Comparison of ENCODE assay signal across 8 cellular contexts in the genomic region with DNA sequence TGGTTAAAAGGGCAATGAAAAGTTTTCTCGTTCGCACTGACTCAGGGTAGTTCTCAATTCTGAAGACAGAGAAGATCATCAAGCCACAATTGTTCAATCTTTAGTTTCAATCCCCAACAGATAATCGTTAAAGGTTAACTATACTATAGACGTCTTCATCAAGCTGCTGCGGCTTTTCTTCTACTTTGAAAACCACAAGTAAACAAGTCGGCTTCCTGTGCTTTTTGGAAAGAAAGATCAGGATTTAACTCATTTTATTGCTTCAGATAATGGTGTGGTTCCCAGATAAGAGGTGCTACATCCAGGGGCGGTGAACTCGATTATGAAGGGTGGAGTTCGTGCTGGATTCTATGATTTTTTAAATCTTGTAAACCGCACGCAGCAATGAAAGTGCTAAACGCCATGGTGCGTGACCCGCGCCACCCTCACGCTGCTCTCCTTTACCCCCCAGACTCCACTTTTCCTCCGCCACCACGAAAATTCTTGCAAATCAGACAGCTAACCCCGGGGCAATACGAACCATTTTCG. TPM values are rescaled to one million over a fixed set of nuclear protein-coding genes. Genes with fewer than 3 reads are reported as not detected.
DNase-seq lines count a peak whose midpoint lies in the region; ATAC-seq and TF ChIP-seq lines count a peak whose summit lies in the region.

No MANE protein-coding gene starts in this region.

- peak overlapping the region; percentile 58 for H3K4me3 ChIP-seq in CD8-positive, alpha-beta T cell (ENCODE audit: low read depth, low read length)
- H3K4me3 ChIP-seq in SJSA1: peak overlapping the region; percentile 86
- peak overlapping the region; percentile 78 for H3K4me3 ChIP-seq in fibroblast of the aortic adventitia (ENCODE audit: low read depth, low read length)

- peaks cover 47% of the 10 kb centered on the region for H3K27me3 Mint-ChIP-seq in CD8-positive, alpha-beta T cell (ENCODE audit: low read depth)

- H3K9me3 Mint-ChIP-seq in CD8-positive, alpha-beta T cell: no peaks in the 10 kb centered on the region

- POLR2A ChIA-PET in CD8-positive, alpha-beta T cell (lab: Charles Lee): no interaction called here

- H3K4me1 ChIP-seq in CD8-positive, alpha-beta T cell (ENCODE audit: insufficient read depth, low read length): peaks cover 16% of the 10 kb centered on the region
- peaks cover 19% of the 10 kb centered on the region for H3K4me1 ChIP-seq in SJSA1 (replicated peaks)

- H3K27ac Mint-ChIP-seq in CD8-positive, alpha-beta T cell: no peak overlapping the region

- H3K27me3 ChIP-seq in CD8-positive, alpha-beta T cell (ENCODE audit: insufficient read depth, low read length): peaks cover 9% of the 10 kb centered on the region
- no peaks in the 10 kb centered on the region for H3K27me3 ChIP-seq in SJSA1 (replicated peaks)

- H3K27ac ChIP-seq in CD8-positive, alpha-beta T cell (ENCODE audit: low read depth, low read length): no peak overlapping the region
- peak overlapping the region; percentile 98 for H3K27ac ChIP-seq in SJSA1

- CTCF ChIA-PET in CD8-positive, alpha-beta T cell (lab: Charles Lee): no interaction called here

- intact Hi-C loops in CD8-positive, alpha-beta T cell (cut with DNase I, micrococcal nuclease): no loop called here

- H3K4me3 Mint-ChIP-seq in CD8-positive, alpha-beta T cell: peak overlapping the region; percentile 86

- ATAC-seq in CD8-positive, alpha-beta T cell: peak; percentile 49
- peak; percentile 61 for ATAC-seq in HG03175 (IDR thresholded peaks at IDR 0.05; ENCODE audit: unreplicated experiment)

- no peaks in the 10 kb centered on the region for H3K36me3 Mint-ChIP-seq in CD8-positive, alpha-beta T cell

- peaks cover 21% of the 10 kb centered on the region for H3K4me1 Mint-ChIP-seq in CD8-positive, alpha-beta T cell (ENCODE audit: low read depth)

- no peak for DNase-seq in CD8-positive, alpha-beta T cell
- peak; percentile 48 for DNase-seq in GM19238 (ENCODE audit: insufficient read length, low spot score)
- peak in 1 of 2 experiments; percentile 68 for DNase-seq in SJSA1 (ENCODE audit: low read depth in 1 of 2, low spot score in 2 of 2)
- peak; percentile 4 for DNase-seq in fibroblast of the aortic adventitia (ENCODE audit: low read depth)
- DNase-seq in renal cortical epithelial cell (ENCODE audit: low read depth): peak; percentile 28
- DNase-seq in middle frontal gyrus (ENCODE audit: extremely low spot score, low spot score): no peak
- DNase-seq in NCI-H1694 treated with DMSO at 0.1 percent for 48 hours (lab: John Stamatoyannopoulos, UW): no peak

- H3K9me3 ChIP-seq in CD8-positive, alpha-beta T cell (ENCODE audit: low read length): no peaks in the 10 kb centered on the region
- H3K9me3 ChIP-seq in SJSA1 (replicated peaks): no peaks in the 10 kb centered on the region

- no peaks in the 10 kb centered on the region for H3K36me3 ChIP-seq in CD8-positive, alpha-beta T cell (ENCODE audit: insufficient read depth, low read length)
- peaks cover 33% of the 10 kb centered on the region for H3K36me3 ChIP-seq in SJSA1

- no peak for TF ChIP-seq CTCF in CD8-positive, alpha-beta T cell (IDR thresholded peaks at IDR 0.05)
- TF ChIP-seq CTCF in fibroblast of the aortic adventitia (IDR thresholded peaks at IDR 0.05; ENCODE audit: insufficient read depth, low read length): no peak

RNA-seq across cellular contexts. Expression of a gene that starts 0.5 kb away (rescaled TPM):
- total RNA-seq in CD8-positive, alpha-beta T cell: 1 to 10 TPM; 1.7 to 1.9 TPM
- 54.4 and 60.7 TPM in 2 replicates for total RNA-seq in SJSA1 (2014; rRNA removed; shearing (Covaris generic))
- total RNA-seq in fibroblast of the aortic adventitia (ENCODE audit: low replicate concordance) (0.08 and 6.2 TPM in 2 replicates), renal cortical epithelial cell (3.2 and 9.6 TPM in 2 replicates)

Comparison
In these comparisons a context has a peak if more than half of its experiments do, and no peak if none do; other contexts are left out.
1. DNase-seq: peak in GM19238 (single experiment), fibroblast of the aortic adventitia (single experiment) and renal cortical epithelial cell (single experiment); none in CD8-positive, alpha-beta T cell (0 of 7), middle frontal gyrus (single experiment) and NCI-H1694 treated with DMSO at 0.1 percent for 48 hours (single experiment).
2. Peak in every context shown above with its lines, with median percentiles within 50 percentile points of each other: H3K4me3 ChIP-seq.